In the genomic region with DNA sequence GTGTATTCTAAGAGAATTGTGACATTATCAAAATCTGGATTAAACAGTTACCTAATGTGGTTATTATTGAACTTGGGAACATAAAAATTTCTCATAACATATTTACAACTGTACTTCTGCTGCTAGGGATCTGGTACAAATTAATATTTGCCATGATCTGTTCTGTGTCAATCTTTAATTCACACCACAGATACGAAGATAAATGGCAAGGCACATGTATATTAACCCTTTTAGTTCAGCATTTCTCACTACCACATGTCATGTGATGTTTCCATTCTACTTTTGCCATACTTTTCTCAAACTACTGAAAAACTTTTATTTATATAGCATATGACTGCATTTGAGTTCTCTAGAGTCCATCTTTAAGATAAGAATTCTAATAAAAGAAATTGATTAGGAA, we compare ENCODE assay signal across 11 cellular contexts.
"Had no signal": no experiment of that assay in that cellular context is flagged by ENCODE, and none has a peak within 500 bp of the region (broad histone marks: within the 10 kb centered on the region; RNA-seq: fewer than 3 reads in every experiment).

No MANE protein-coding gene starts in this region.

- H3K9me3 ChIP-seq: HAP-1 had no signal

- DNase-seq: GM23248, GOT3, H7, H9, HCEC 1CT, HFFc6 had no signal

- ATAC-seq: GM23338, HCT116 had no signal

- H2AFZ ChIP-seq: GM23248, GM23338 had no signal

- FAIRE-seq: H1, H54 had no signal

- H3K4me3 ChIP-seq: GM23248, GM23338, HAP-1 had no signal

- H3K9ac ChIP-seq: GM23248 had no signal

- H3K4me2 ChIP-seq: GM23338 had no signal

- H3K36me3 ChIP-seq: HAP-1 had no signal

- H3K27ac ChIP-seq: GM23248 had no signal

- H3K4me1 ChIP-seq: HAP-1 had no signal
